Comparison of ENCODE assay signal across 29 cellular contexts in the genomic region with DNA sequence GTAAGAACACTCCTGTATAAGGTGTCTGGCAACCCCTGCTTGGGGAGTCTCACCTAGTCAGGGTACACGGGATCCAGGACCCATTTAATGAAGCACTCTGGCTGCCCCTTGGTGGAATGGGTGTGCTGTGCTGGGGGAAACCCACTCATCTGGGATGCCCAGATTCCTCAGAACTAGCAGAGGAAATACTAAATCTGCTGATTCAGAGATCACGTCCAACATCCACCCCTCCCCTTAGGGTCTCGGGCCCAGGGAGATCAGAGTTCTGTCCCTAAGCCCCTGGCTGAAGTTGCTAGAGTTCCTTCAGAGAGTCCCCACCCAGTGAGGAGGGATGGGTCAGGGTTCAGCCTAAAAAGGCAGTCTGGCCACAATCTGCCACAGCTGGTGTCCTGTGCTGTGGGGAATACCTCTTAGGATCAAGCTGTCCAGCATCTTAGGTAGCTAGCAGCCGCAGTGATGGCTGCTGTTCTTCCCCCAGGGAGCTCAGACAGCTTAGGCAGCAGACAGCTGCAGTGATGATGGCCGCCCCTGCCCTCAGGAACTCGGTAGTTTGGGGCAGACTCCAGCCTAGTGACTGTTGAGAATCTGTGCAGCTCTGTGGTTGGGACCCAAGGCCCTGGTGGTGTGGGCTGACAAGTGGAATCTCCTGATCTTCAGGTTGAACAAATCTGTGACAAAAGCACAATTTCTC.
"Had no signal": no experiment of that assay in that cellular context is flagged by ENCODE, and none has a peak within 500 bp of the region (broad histone marks: within the 10 kb centered on the region; RNA-seq: fewer than 3 reads in every experiment).

No MANE protein-coding gene starts in this region.

- H3K27ac ChIP-seq: adrenal gland, body of pancreas, esophagus muscularis mucosa, foreskin keratinocyte, gastrocnemius medialis had no signal

- H3K9me3 ChIP-seq: gastrocnemius medialis had no signal

- H3K4me3 ChIP-seq: adrenal gland, body of pancreas, esophagus muscularis mucosa, gastrocnemius medialis had no signal

- ATAC-seq: activated CD4-positive, alpha-beta T cell treated with anti-CD3 and anti-CD28 coated beads for 36 hours; activated CD8-positive, alpha-beta memory T cell treated with anti-CD3 and anti-CD28 coated beads, Interleukin-2, amount 10 ng/mL, durations not matched to agents 7 days and 5 days; activated CD8-positive, alpha-beta T cell treated with anti-CD3 and anti-CD28 coated beads, Interleukin-2, amount 10 ng/mL, durations not matched to agents 7 days and 5 days; activated naive CD8-positive, alpha-beta T cell treated with anti-CD3 and anti-CD28 coated beads, Interleukin-2, amount 50 U/mL, for 24 hours; body of pancreas; effector memory CD8-positive, alpha-beta T cell; foreskin keratinocyte; gastrocnemius medialis had no signal

- FAIRE-seq: colon had no signal

- H3K4me1 ChIP-seq: adrenal gland, body of pancreas, esophagus muscularis mucosa, foreskin keratinocyte, gastrocnemius medialis had no signal

- H3K27me3 ChIP-seq: adrenal gland, body of pancreas, esophagus muscularis mucosa, gastrocnemius medialis had no signal

- H3K36me3 ChIP-seq: adrenal gland, esophagus muscularis mucosa, gastrocnemius medialis had no signal

- DNase-seq: activated CD4-positive, alpha-beta memory T cell treated with anti-CD3 and anti-CD28 coated beads for 36 hours; activated CD4-positive, alpha-beta T cell treated with anti-CD3 and anti-CD28 coated beads for 36 hours; activated CD4-positive, alpha-beta T cell treated with anti-CD3 and anti-CD28 coated beads, Interleukin-2, amount 10 ng/mL, durations not matched to agents 24 days and 14 days; activated CD4-positive, CD25-positive, alpha-beta regulatory T cell; activated CD4-positive, CD25-positive, alpha-beta regulatory T cell treated with anti-CD3 and anti-CD28 coated beads, Interleukin-2, amount 50 U/mL, for 72 hours; activated CD8-positive, alpha-beta memory T cell treated with anti-CD3 and anti-CD28 coated beads, Interleukin-2, amount 10 ng/mL, durations not matched to agents 7 days and 5 days; activated CD8-positive, alpha-beta memory T cell treated with anti-CD3 and anti-CD28 coated beads, Interleukin-2, amount 50 U/mL, for 4 hours; activated CD8-positive, alpha-beta T cell treated with anti-CD3 and anti-CD28 coated beads, Interleukin-2, amount 10 ng/mL, durations not matched to agents 7 days and 5 days; activated effector memory CD4-positive, alpha-beta T cell treated with anti-CD3 and anti-CD28 coated beads, Interleukin-2, amount 50 U/mL, for 16 hours; activated naive CD4-positive, alpha-beta T cell treated with anti-CD3 and anti-CD28 coated beads for 36 hours; activated naive CD8-positive, alpha-beta T cell treated with anti-CD3 and anti-CD28 coated beads for 36 hours; activated naive CD8-positive, alpha-beta T cell treated with anti-CD3 and anti-CD28 coated beads, Interleukin-2, amount 50 U/mL, for 24 hours; activated T-cell treated with anti-CD3 and anti-CD28 coated beads, Interleukin-2, amount 50 U/mL, for 1 hour; activated T-cell treated with anti-CD3 and anti-CD28 coated beads, Interleukin-2, amount 50 U/mL, for 48 hours; adrenal gland; amygdala; aorta; body of pancreas; caudate nucleus; cortex of kidney; dermis blood vessel endothelial cell; effector CD4-positive, alpha-beta T cell; effector memory CD8-positive, alpha-beta T cell; erythroblast; foreskin keratinocyte; gastrocnemius medialis; T-helper 2 cell had no signal
